ENCODE assay signal across 9 cellular contexts in the genomic region with DNA sequence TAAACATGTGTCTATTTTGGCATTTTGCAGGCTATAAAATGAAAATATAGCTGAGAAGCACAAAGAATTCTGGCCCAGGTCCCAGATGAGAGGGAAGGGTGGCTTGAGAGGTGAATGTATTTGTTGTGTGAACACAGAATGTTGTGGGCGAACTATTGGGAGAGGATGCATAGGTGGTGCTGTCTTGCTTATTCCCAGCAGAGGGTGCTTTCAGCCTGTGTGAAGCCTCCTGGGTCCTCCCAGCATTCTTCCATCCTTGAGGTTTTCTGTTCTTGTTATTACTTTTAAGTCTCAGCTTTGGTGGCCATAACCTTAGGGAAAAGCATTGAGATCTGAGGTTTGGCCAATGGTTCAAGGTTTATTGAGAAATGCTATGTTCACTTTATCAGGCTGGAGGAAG.
DNase-seq lines count a peak whose midpoint lies in the region; ATAC-seq and TF ChIP-seq lines count a peak whose summit lies in the region.
"Had no signal": no experiment of that assay in that cellular context is flagged by ENCODE, and none has a peak within 500 bp of the region (broad histone marks: within the 10 kb centered on the region; RNA-seq: fewer than 3 reads in every experiment).

No MANE protein-coding gene starts in this region.

- no peak overlapping the region for H3K4me3 Mint-ChIP-seq in endothelial cell (ENCODE audit: unreplicated experiment)
- H3K4me3 Mint-ChIP-seq: naive thymus-derived CD8-positive, alpha-beta T cell; stimulated activated naive CD8-positive, alpha-beta T cell treated with anti-CD3 and anti-CD28 coated beads, Interleukin-15, amount 100 ng/mL, for 72 hours had no signal

- no peaks in the 10 kb centered on the region for H3K9me3 Mint-ChIP-seq in endothelial cell (ENCODE audit: unreplicated experiment)
- H3K9me3 Mint-ChIP-seq: stimulated activated naive CD8-positive, alpha-beta T cell treated with anti-CD3 and anti-CD28 coated beads, Interleukin-15, amount 100 ng/mL, for 72 hours had no signal

- TF ChIP-seq CTCF in GM12874 (IDR thresholded peaks at IDR 0.05; ENCODE audit: insufficient read depth, low read depth, low read length), result peak; percentile 24; the same call in 1 of the 2 replicates
- TF ChIP-seq CTCF in NB4 (IDR thresholded peaks at IDR 0.05; ENCODE audit: low read depth, low read length), result peak; percentile 12
- TF ChIP-seq CTCF in endothelial cell (IDR thresholded peaks at IDR 0.05; ENCODE audit: unreplicated experiment), result peak; percentile 20

- ATAC-seq in HG03095 (IDR thresholded peaks at IDR 0.05; ENCODE audit: unreplicated experiment), result no peak
- no peak for ATAC-seq in GM19463 (IDR thresholded peaks at IDR 0.05; ENCODE audit: unreplicated experiment)
- no peak for ATAC-seq in HG03439 (IDR thresholded peaks at IDR 0.05; ENCODE audit: unreplicated experiment)
- ATAC-seq: naive thymus-derived CD8-positive, alpha-beta T cell; stimulated activated naive CD8-positive, alpha-beta T cell treated with anti-CD3 and anti-CD28 coated beads, Interleukin-15, amount 100 ng/mL, for 72 hours had no signal

- no peaks in the 10 kb centered on the region for H3K27me3 Mint-ChIP-seq in endothelial cell (ENCODE audit: unreplicated experiment)
- H3K27me3 Mint-ChIP-seq: stimulated activated naive CD8-positive, alpha-beta T cell treated with anti-CD3 and anti-CD28 coated beads, Interleukin-15, amount 100 ng/mL, for 72 hours had no signal

- no peaks in the 10 kb centered on the region for H3K4me1 Mint-ChIP-seq in endothelial cell (ENCODE audit: unreplicated experiment)
- H3K4me1 Mint-ChIP-seq: naive thymus-derived CD8-positive, alpha-beta T cell; stimulated activated naive CD8-positive, alpha-beta T cell treated with anti-CD3 and anti-CD28 coated beads, Interleukin-15, amount 100 ng/mL, for 72 hours had no signal

- no peak for TF ChIP-seq POLR2A in NB4 (IDR thresholded peaks at IDR 0.05; ENCODE audit: extremely low read depth, insufficient read length)

- H3K4me3 ChIP-seq in NB4 (ENCODE audit: low read depth, low read length), result no peak overlapping the region

- no peak overlapping the region for H3K27ac Mint-ChIP-seq in endothelial cell (ENCODE audit: unreplicated experiment)
- H3K27ac Mint-ChIP-seq: naive thymus-derived CD8-positive, alpha-beta T cell; stimulated activated naive CD8-positive, alpha-beta T cell treated with anti-CD3 and anti-CD28 coated beads, Interleukin-15, amount 100 ng/mL, for 72 hours had no signal

- DNase-seq in NB4 (ENCODE audit: low read depth), result no peak
- DNase-seq in endothelial cell (ENCODE audit: low spot score), result peak; percentile 12
- peak; percentile 12 for DNase-seq in putamen (ENCODE audit: low spot score)
- DNase-seq: naive thymus-derived CD8-positive, alpha-beta T cell; stimulated activated naive CD8-positive, alpha-beta T cell treated with anti-CD3 and anti-CD28 coated beads, Interleukin-15, amount 100 ng/mL, for 72 hours had no signal

- no peaks in the 10 kb centered on the region for H3K36me3 Mint-ChIP-seq in endothelial cell (ENCODE audit: low read depth, unreplicated experiment)
- H3K36me3 Mint-ChIP-seq: naive thymus-derived CD8-positive, alpha-beta T cell had no signal
